In genomic region chr7:30135551-30136271, GRCh38 we compare ENCODE assay signal across 1 cellular context.
TF ChIP-seq lines count a peak whose summit lies in the region.

No MANE protein-coding gene starts in this region.

TF ChIP-seq in HEK293, 187 proteins besides CTCF, POLR2A, EP300 and RAD21 (continued from another document and continues in another):
- TF ChIP-seq HIC1 (tag by site-specific recombination; IDR thresholded peaks at IDR 0.05) (peak; percentile 69; the same call in 1 of the 2 replicates), SP2 (tag by site-specific recombination; IDR thresholded peaks at IDR 0.05) (peak; percentile 60), PRDM10 (tag by site-specific recombination; IDR thresholded peaks at IDR 0.05) (0 out of 2 replicates have a peak, but pooled peaks have one; percentile 13), ZNF18 (tag by site-specific recombination; IDR thresholded peaks at IDR 0.05) (peak; percentile 80), ZNF621 (tag by site-specific recombination; IDR thresholded peaks at IDR 0.05) (no peak), ZSCAN4 (tag by site-specific recombination; IDR thresholded peaks at IDR 0.05) (peak; percentile 87), AEBP2 (tag by site-specific recombination; IDR thresholded peaks at IDR 0.05; ENCODE audit: borderline replicate concordance) (no peak), ZNF596 (tag by site-specific recombination; IDR thresholded peaks at IDR 0.05) (no peak), REST (tag by site-specific recombination; IDR thresholded peaks at IDR 0.05) (peak; percentile 27; the same call in 1 of the 2 replicates), KLF8 (tag by site-specific recombination; IDR thresholded peaks at IDR 0.05) (peak; percentile 57; the same call in 1 of the 2 replicates), GFI1B (tag by site-specific recombination; IDR thresholded peaks at IDR 0.05) (no peak), ZSCAN23 (tag by site-specific recombination; IDR thresholded peaks at IDR 0.05) (no peak), ZNF473 (tag by site-specific recombination; IDR thresholded peaks at IDR 0.05) (no peak), ZEB2 (tag by site-specific recombination; IDR thresholded peaks at IDR 0.05) (peak; percentile 54), ZNF248 (tag by site-specific recombination; IDR thresholded peaks at IDR 0.05) (no peak), HOXA7 (CRISPR knock-in tag; IDR thresholded peaks at IDR 0.05; ENCODE audit: borderline replicate concordance) (no peak), BCL11A (tag by site-specific recombination; IDR thresholded peaks at IDR 0.05; ENCODE audit: low read depth) (no peak), PATZ1 (tag by site-specific recombination; IDR thresholded peaks at IDR 0.05) (peak; percentile 70), ZBTB20 (tag by site-specific recombination; IDR thresholded peaks at IDR 0.05) (peak; percentile 83; the same call in 1 of the 2 replicates), ZNF335 (tag by site-specific recombination; conservative IDR thresholded peaks at IDR 0.05) (peak; percentile 98), ZNF341 (tag by site-specific recombination; IDR thresholded peaks at IDR 0.05; ENCODE audit: low read depth) (peak; percentile 50), ZNF404 (tag by site-specific recombination; IDR thresholded peaks at IDR 0.05) (no peak), ZNF223 (tag by site-specific recombination; IDR thresholded peaks at IDR 0.05) (no peak), ZBTB6 (tag by site-specific recombination; IDR thresholded peaks at IDR 0.05) (no peak), ZNF23 (tag by site-specific recombination; IDR thresholded peaks at IDR 0.05; ENCODE audit: borderline replicate concordance) (no peak), ZNF654 (tag by site-specific recombination; IDR thresholded peaks at IDR 0.05; ENCODE audit: low read depth) (no peak), KLF10 (tag by site-specific recombination; IDR thresholded peaks at IDR 0.05) (no peak), ZBTB26 (tag by site-specific recombination; optimal IDR thresholded peaks at IDR 0.05) (peak; percentile 99), PRDM4 (tag by site-specific recombination; IDR thresholded peaks at IDR 0.05) (no peak), ZNF660 (tag by site-specific recombination; IDR thresholded peaks at IDR 0.05) (no peak), PRDM1 (tag by site-specific recombination; IDR thresholded peaks at IDR 0.05) (no peak), ZSCAN30 (tag by site-specific recombination; IDR thresholded peaks at IDR 0.05) (no peak), ZNF354C (tag by site-specific recombination; IDR thresholded peaks at IDR 0.05; ENCODE audit: borderline replicate concordance, low read depth) (no peak)
